ENCODE assay signal across 14 cellular contexts in the genomic region with DNA sequence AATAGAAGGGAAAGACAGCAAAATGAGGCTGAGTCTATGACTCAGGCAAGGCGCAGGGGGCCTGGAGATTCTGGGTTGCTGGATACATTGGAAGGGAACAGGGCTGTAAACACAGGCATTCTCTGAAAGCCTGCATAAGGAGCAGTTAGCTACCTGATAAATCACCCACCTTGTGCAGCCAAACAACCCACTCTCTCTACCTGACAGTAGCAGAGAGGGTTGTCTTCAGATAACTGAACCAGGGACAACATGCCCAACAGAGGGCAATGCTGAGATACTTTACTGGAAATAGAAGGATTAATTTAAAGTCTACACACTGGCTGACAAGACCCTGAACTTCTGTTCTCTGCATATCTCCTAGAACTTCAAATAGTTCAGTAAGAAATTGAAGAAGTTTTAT.
DNase-seq lines count a peak whose midpoint lies in the region; ATAC-seq and TF ChIP-seq lines count a peak whose summit lies in the region.
"Had no signal": no experiment of that assay in that cellular context is flagged by ENCODE, and none has a peak within 500 bp of the region (broad histone marks: within the 10 kb centered on the region; RNA-seq: fewer than 3 reads in every experiment).

No MANE protein-coding gene starts in this region.

- H3K9ac ChIP-seq in GM23248, result no peak overlapping the region

- TF ChIP-seq CTCF in AG04450 (IDR thresholded peaks at IDR 0.05; ENCODE audit: low read depth, low read length), result 0 out of 2 replicates have a peak, but pooled peaks have one; percentile 17
- TF ChIP-seq CTCF in OCI-LY7 (conservative IDR thresholded peaks at IDR 0.05; ENCODE audit: low read length), result peak; percentile 40; the same call in 1 of the 2 replicates
- peak; percentile 33 for TF ChIP-seq CTCF in foreskin keratinocyte (conservative IDR thresholded peaks at IDR 0.05)
- no peak for TF ChIP-seq CTCF in heart right ventricle (IDR thresholded peaks at IDR 0.05)

- H3K27me3 ChIP-seq in AG04450 (ENCODE audit: control insufficient read depth, insufficient read depth, low read length) (peaks cover 3% of the 10 kb centered on the region), GM23248 (replicated peaks; ENCODE audit: insufficient read depth) (no peaks in the 10 kb centered on the region), foreskin keratinocyte (no peaks in the 10 kb centered on the region), heart right ventricle (no peaks in the 10 kb centered on the region)
- H3K27me3 ChIP-seq: pancreas had no signal

- 31 to 50% methylated on average over 1 of the region's 1 CpG for WGBS in GM23248 (ENCODE audit: low coverage in 1 of 2, low lambda C conversion rate in 2 of 2, missing lambda C conversion rate in 2 of 2), 2 experiments
- WGBS in heart right ventricle, 2 donors, result 84 to 92% methylated on average over 1 of the region's 1 CpG

- intact Hi-C loops in OCI-LY7 (cut with micrococcal nuclease; ENCODE audit: unreplicated experiment) (no loop called here), heart right ventricle (cut with DNase I) (no loop called here)

- no TSS peak for BruUV-seq in OCI-LY7 (replicated peaks; lab: Mats Ljungman, UMichigan)

- no peaks in the 10 kb centered on the region for H3F3A ChIP-seq in GM23248 (ENCODE audit: insufficient read depth)

- H3K79me2 ChIP-seq in GM23248 (ENCODE audit: insufficient read depth), result no peaks in the 10 kb centered on the region
- no peaks in the 10 kb centered on the region for H3K79me2 ChIP-seq in OCI-LY7 (ENCODE audit: insufficient read depth, low read depth, low read length)

- H2AFZ ChIP-seq in GM23248 (no peak overlapping the region), OCI-LY7 (ENCODE audit: low read length) (no peak overlapping the region)
- H2AFZ ChIP-seq: PC-9 had no signal

- H3K9me2 ChIP-seq in GM23248 (ENCODE audit: insufficient read depth) (no peaks in the 10 kb centered on the region), OCI-LY7 (ENCODE audit: insufficient read depth, low read length) (no peaks in the 10 kb centered on the region)

- no peaks in the 10 kb centered on the region for H4K20me1 ChIP-seq in GM23248 (ENCODE audit: insufficient read depth)
- H4K20me1 ChIP-seq in OCI-LY7 (ENCODE audit: insufficient read depth, low read length), result no peaks in the 10 kb centered on the region

- H3K4me2 ChIP-seq in GM23248 (ENCODE audit: unreplicated experiment) (no peak overlapping the region), OCI-LY7 (ENCODE audit: low read length) (no peak overlapping the region)
- H3K4me2 ChIP-seq: PC-9 had no signal

- H3K27ac ChIP-seq in AG04450 (ENCODE audit: low read depth, low read length) (no peak overlapping the region), GM23248 (no peak overlapping the region), OCI-LY7 (ENCODE audit: low read depth, low read length, poor library complexity, severe bottlenecking) (no peak overlapping the region), foreskin keratinocyte (no peak overlapping the region), heart right ventricle (no peak overlapping the region)
- H3K27ac ChIP-seq: lower lobe of right lung, pancreas, PC-9 had no signal

- no peaks in the 10 kb centered on the region for H3K4me1 ChIP-seq in GM23248 (ENCODE audit: insufficient read depth)
- no peaks in the 10 kb centered on the region for H3K4me1 ChIP-seq in OCI-LY7 (ENCODE audit: insufficient read depth, low read length, poor library complexity, severe bottlenecking)
- H3K4me1 ChIP-seq in foreskin keratinocyte, result peaks cover 10% of the 10 kb centered on the region
- no peaks in the 10 kb centered on the region for H3K4me1 ChIP-seq in heart right ventricle
- H3K4me1 ChIP-seq: lower lobe of right lung had no signal

- no peak for DNase-seq in AG04450 (ENCODE audit: low read depth, low spot score)
- peak; percentile 2 for DNase-seq in GM23248
- peak; percentile 4 for DNase-seq in OCI-LY7 (ENCODE audit: low spot score)
- peak in 1 of 2 donors; percentile 2 for DNase-seq in foreskin keratinocyte
- DNase-seq in heart right ventricle, result no peak
- DNase-seq in DMS153 treated with DMSO at 0.1 percent for 48 hours (lab: John Stamatoyannopoulos, UW; ENCODE audit: unreplicated experiment), result no peak
- DNase-seq: cortex of kidney, GOT3, lower lobe of right lung, NCI-H187 treated with DMSO at 0.1 percent for 48 hours, PC-9 had no signal

- H3K4me3 ChIP-seq in AG04450 (ENCODE audit: low read depth, low read length), result no peak overlapping the region
- H3K4me3 ChIP-seq in GM23248, result no peak overlapping the region
- H3K4me3 ChIP-seq in OCI-LY7 (ENCODE audit: low read depth, low read length, poor library complexity, severe bottlenecking), result no peak overlapping the region
- no peak overlapping the region for H3K4me3 ChIP-seq in heart right ventricle
- H3K4me3 ChIP-seq: lower lobe of right lung, pancreas, PC-9 had no signal

- in situ Hi-C loops in GM23248 (cut with MboI), result no loop called here

- POLR2A ChIA-PET in AG04450 (lab: Yijun Ruan, JAX), result no interaction called here
- POLR2A ChIA-PET in OCI-LY7 (lab: Charles Lee), result no interaction called here

- no peak for ATAC-seq in foreskin keratinocyte
- no peak for ATAC-seq in GM21360 (IDR thresholded peaks at IDR 0.05; ENCODE audit: unreplicated experiment)
- no peak for ATAC-seq in heart right ventricle
- no peak for ATAC-seq in HG02798 (IDR thresholded peaks at IDR 0.05; ENCODE audit: poor library complexity, unreplicated experiment)
- ATAC-seq: lower lobe of right lung had no signal

- CTCF ChIA-PET in AG04450 (lab: Charles Lee), result interaction anchor here (2.0 kb wide), 1 partner anchor 11 kb away, joined by 7 read pairs; no protein-coding TSS in a partner anchor
- CTCF ChIA-PET in OCI-LY7 (lab: Charles Lee; ENCODE audit: unreplicated experiment), result no interaction called here

- H3K9me3 ChIP-seq in AG04450 (ENCODE audit: control insufficient read depth, insufficient read depth, low read length), result no peaks in the 10 kb centered on the region
- H3K9me3 ChIP-seq in GM23248 (ENCODE audit: low read depth), result no peaks in the 10 kb centered on the region
- H3K9me3 ChIP-seq in OCI-LY7 (ENCODE audit: low read length), result no peaks in the 10 kb centered on the region
- no peaks in the 10 kb centered on the region for H3K9me3 ChIP-seq in heart right ventricle
- H3K9me3 ChIP-seq: lower lobe of right lung, pancreas had no signal

- no peaks in the 10 kb centered on the region for H3K36me3 ChIP-seq in GM23248 (ENCODE audit: low read depth)
- H3K36me3 ChIP-seq in OCI-LY7 (ENCODE audit: insufficient read depth, low read length), result no peaks in the 10 kb centered on the region
- H3K36me3 ChIP-seq in heart right ventricle, result no peaks in the 10 kb centered on the region
- H3K36me3 ChIP-seq: lower lobe of right lung, pancreas had no signal

Comparison
In these comparisons a context has a peak if more than half of its experiments do, and no peak if none do; other contexts are left out.
1. DNase-seq: peak in GM23248 (single experiment) and OCI-LY7 (single experiment); none in AG04450 (single experiment), heart right ventricle (0 of 2) and DMS153 treated with DMSO at 0.1 percent for 48 hours (single experiment).
2. CTCF ChIP-seq: peak in AG04450 (single experiment), OCI-LY7 (single experiment) and foreskin keratinocyte (single experiment); none in heart right ventricle (0 of 9).